In genomic region chr16:15894571-15895358, GRCh38 we compare ENCODE assay signal across 22 cellular contexts. TPM values are rescaled to one million over a fixed set of nuclear protein-coding genes. Genes with fewer than 3 reads are reported as not detected.
"Had no signal": no experiment of that assay in that cellular context is flagged by ENCODE, and none has a peak within 500 bp of the region (broad histone marks: within the 10 kb centered on the region; RNA-seq: fewer than 3 reads in every experiment).

No MANE protein-coding gene starts in this region.

- H3K27me3 ChIP-seq: adrenal gland, breast epithelium, sigmoid colon, spleen had no signal

- H3K27me3 Mint-ChIP-seq: activated naive CD4-positive, alpha-beta T cell treated with anti-CD3 and anti-CD28 coated beads, Interleukin-2, amount 50 U/mL, for 24 hours; stimulated activated naive B cell treated with anti-CD40 and anti-IgM and Interleukin-4, amounts not matched to agents 10 μg/mL and 1 μg/mL and 100 μg/mL, for 72 hours had no signal

- DNase-seq: activated CD4-positive, alpha-beta T cell treated with anti-CD3 and anti-CD28 coated beads for 1 hour; activated CD4-positive, alpha-beta T cell treated with anti-CD3 and anti-CD28 coated beads, Interleukin-2, amount 50 U/mL, for 48 hours; activated gamma-delta T cell; activated T-cell treated with anti-CD3 and anti-CD28 coated beads, Interleukin-2, amount 50 U/mL, for 48 hours; adrenal gland; cerebellar nuclear complex; cortex of kidney; left colon; lower lobe of right lung; sigmoid colon; SK-N-SH; spleen; stimulated activated CD4-positive, alpha-beta T cell treated with anti-CD3 and anti-CD28 coated beads, Interleukin-4, amount 100 ng/mL, for 4 hours; stimulated activated naive B cell treated with anti-CD40 and anti-IgM and Interleukin-4, amounts not matched to agents 10 μg/mL and 1 μg/mL and 100 μg/mL, for 72 hours; T-helper 9 cell had no signal

- H3K79me2 ChIP-seq: parathyroid adenoma had no signal

- H3K27ac Mint-ChIP-seq: nephron; stimulated activated naive B cell treated with anti-CD40 and anti-IgM and Interleukin-4, amounts not matched to agents 10 μg/mL and 1 μg/mL and 100 μg/mL, for 72 hours had no signal

- FAIRE-seq: astrocyte, endometrium had no signal

- H3K4me1 ChIP-seq: adrenal gland, lower lobe of right lung, parathyroid adenoma, sigmoid colon had no signal

- H3K4me1 Mint-ChIP-seq: activated naive CD4-positive, alpha-beta T cell treated with anti-CD3 and anti-CD28 coated beads, Interleukin-2, amount 50 U/mL, for 24 hours; nephron had no signal

- H3K9me2 ChIP-seq: SK-N-SH had no signal

- H3K36me3 Mint-ChIP-seq: activated naive CD4-positive, alpha-beta T cell treated with anti-CD3 and anti-CD28 coated beads, Interleukin-2, amount 50 U/mL, for 24 hours; stimulated activated naive B cell treated with anti-CD40 and anti-IgM and Interleukin-4, amounts not matched to agents 10 μg/mL and 1 μg/mL and 100 μg/mL, for 72 hours had no signal

- H2AFZ ChIP-seq: parathyroid adenoma had no signal

- H3K36me3 ChIP-seq: adrenal gland, breast epithelium, lower lobe of right lung, sigmoid colon, spleen had no signal

- H3K9me3 ChIP-seq: adrenal gland, breast epithelium, lower lobe of right lung, sigmoid colon, SK-N-SH, spleen had no signal

- H3K4me3 Mint-ChIP-seq: activated naive CD4-positive, alpha-beta T cell treated with anti-CD3 and anti-CD28 coated beads, Interleukin-2, amount 50 U/mL, for 24 hours; nephron; stimulated activated naive B cell treated with anti-CD40 and anti-IgM and Interleukin-4, amounts not matched to agents 10 μg/mL and 1 μg/mL and 100 μg/mL, for 72 hours had no signal

- H3K9me3 Mint-ChIP-seq: activated naive CD4-positive, alpha-beta T cell treated with anti-CD3 and anti-CD28 coated beads, Interleukin-2, amount 50 U/mL, for 24 hours; nephron; stimulated activated naive B cell treated with anti-CD40 and anti-IgM and Interleukin-4, amounts not matched to agents 10 μg/mL and 1 μg/mL and 100 μg/mL, for 72 hours had no signal

- H3K4me2 ChIP-seq: SK-N-SH had no signal

- H3K27ac ChIP-seq: adrenal gland, breast epithelium, lower lobe of right lung, parathyroid adenoma, sigmoid colon, spleen had no signal

- H3K4me3 ChIP-seq: adrenal gland, breast epithelium, lower lobe of right lung, sigmoid colon, spleen had no signal

RNA-seq across cellular contexts. Expression of gene MYH11, which starts 37.9 kb away (rescaled TPM):
- total RNA-seq: glomerular endothelial cell had no signal
